ENCODE assay signal across 8 cellular contexts in the genomic region with DNA sequence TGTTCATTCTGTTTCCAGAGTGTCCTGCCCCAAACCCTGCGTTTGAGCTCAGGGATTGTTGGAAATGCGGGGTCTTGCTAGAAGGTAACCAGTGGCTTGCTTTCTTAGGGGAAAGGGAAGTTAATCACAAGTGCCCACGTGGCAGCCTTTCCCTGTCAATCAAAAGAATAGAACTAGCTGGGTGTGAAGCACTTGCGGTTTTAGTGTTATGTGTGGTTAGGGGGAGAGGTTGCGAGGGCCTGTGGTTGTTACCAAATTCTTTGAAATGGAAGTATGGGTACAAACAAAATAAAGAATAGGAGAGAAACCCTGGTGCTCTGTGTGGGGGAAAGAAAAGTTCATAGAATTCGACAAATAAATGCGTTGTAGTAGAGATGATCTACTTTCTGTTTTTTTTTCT.
DNase-seq lines count a peak whose midpoint lies in the region; ATAC-seq and TF ChIP-seq lines count a peak whose summit lies in the region.

No MANE protein-coding gene starts in this region.

- intact Hi-C loops in CD4-positive, alpha-beta memory T cell (cut with micrococcal nuclease) = loop anchor here (1.0 to 10.0 kb wide), 7 partner anchors 9 to 1922 kb away; partner anchors contain the start of genes FNDC3B, PHC3 and TNIK
- intact Hi-C loops in activated CD4-positive, alpha-beta memory T cell treated with anti-CD3 and anti-CD28 coated beads for 36 hours (cut with micrococcal nuclease) = loop anchor here (1.0 to 2.0 kb wide), 10 partner anchors 12 to 485 kb away; partner anchors contain the start of genes FNDC3B and TNFSF10

- peaks cover 0 to 4% of the 10 kb centered on the region in 2 donors for H3K36me3 Mint-ChIP-seq in CD4-positive, alpha-beta memory T cell
- no peaks in the 10 kb centered on the region for H3K36me3 Mint-ChIP-seq in activated CD4-positive, alpha-beta memory T cell treated with anti-CD3 and anti-CD28 coated beads for 36 hours

- H3K9me3 Mint-ChIP-seq in CD4-positive, alpha-beta memory T cell = peaks cover 0 to 2% (median 0%) of the 10 kb centered on the region in 8 donors
- no peaks in the 10 kb centered on the region for H3K9me3 Mint-ChIP-seq in activated CD4-positive, alpha-beta memory T cell treated with anti-CD3 and anti-CD28 coated beads for 36 hours

- peak overlapping the region; percentile 76 to 91 (median 81) for H3K4me3 Mint-ChIP-seq in CD4-positive, alpha-beta memory T cell
- H3K4me3 Mint-ChIP-seq in activated CD4-positive, alpha-beta memory T cell treated with anti-CD3 and anti-CD28 coated beads for 36 hours = peak overlapping the region; percentile 59

- ATAC-seq in GM21576 (IDR thresholded peaks at IDR 0.05; ENCODE audit: unreplicated experiment) = peak; percentile 45

- H2AFZ ChIP-seq in KMS-11 (ENCODE audit: low read depth) = no peak overlapping the region

- TF ChIP-seq CTCF in KMS-11 (conservative IDR thresholded peaks at IDR 0.05; ENCODE audit: low read depth, low read length) (no peak), cardiac muscle cell (IDR thresholded peaks at IDR 0.05; ENCODE audit: low read depth, low read length) (no peak)

- no peaks in the 10 kb centered on the region for H3K36me3 ChIP-seq in CD4-positive, alpha-beta memory T cell (ENCODE audit: insufficient read depth, low read length)
- H3K36me3 ChIP-seq in KMS-11 (ENCODE audit: insufficient read depth) = no peaks in the 10 kb centered on the region
- H3K36me3 ChIP-seq in cardiac muscle cell = no peaks in the 10 kb centered on the region
- H3K36me3 ChIP-seq in H7 (replicated peaks; ENCODE audit: control insufficient read depth, insufficient read depth, low read length) = no peaks in the 10 kb centered on the region

- no peaks in the 10 kb centered on the region for H3K27me3 ChIP-seq in CD4-positive, alpha-beta memory T cell (ENCODE audit: insufficient read depth, low read length)
- H3K27me3 ChIP-seq in KMS-11 (ENCODE audit: insufficient read depth, low read depth) (no peaks in the 10 kb centered on the region), cardiac muscle cell (no peaks in the 10 kb centered on the region), H7 (ENCODE audit: control insufficient read depth, insufficient read depth, low read length) (no peaks in the 10 kb centered on the region)

- H3K4me1 Mint-ChIP-seq in CD4-positive, alpha-beta memory T cell = peaks cover 67 to 85% (median 78%) of the 10 kb centered on the region in 4 donors
- H3K4me1 Mint-ChIP-seq in activated CD4-positive, alpha-beta memory T cell treated with anti-CD3 and anti-CD28 coated beads for 36 hours (ENCODE audit: low read depth) = peaks cover 72% of the 10 kb centered on the region

- no peaks in the 10 kb centered on the region for H4K20me1 ChIP-seq in KMS-11 (ENCODE audit: insufficient read depth)

- H3K9ac ChIP-seq in KMS-11 = peak overlapping the region; percentile 46

- peak overlapping the region; percentile 1 to 56 for H3K4me3 ChIP-seq in CD4-positive, alpha-beta memory T cell (ENCODE audit: low read length in 2 of 2)
- H3K4me3 ChIP-seq in KMS-11 (IDR thresholded peaks at IDR 0.05; ENCODE audit: insufficient read depth, low read depth, low read length) (no peak overlapping the region), cardiac muscle cell (no peak overlapping the region), H7 (ENCODE audit: insufficient read depth, low read depth, low read length) (no peak overlapping the region)

- H3K27me3 Mint-ChIP-seq in CD4-positive, alpha-beta memory T cell = no peaks in the 10 kb centered on the region
- H3K27me3 Mint-ChIP-seq in activated CD4-positive, alpha-beta memory T cell treated with anti-CD3 and anti-CD28 coated beads for 36 hours = no peaks in the 10 kb centered on the region

- peaks cover 91% of the 10 kb centered on the region for H3K79me2 ChIP-seq in KMS-11 (ENCODE audit: insufficient read depth, low read depth)

- H3K4me1 ChIP-seq in CD4-positive, alpha-beta memory T cell (ENCODE audit: insufficient read depth, low read length) = peaks cover 82% of the 10 kb centered on the region
- H3K4me1 ChIP-seq in KMS-11 (ENCODE audit: low read depth, poor library complexity, severe bottlenecking) (peaks cover 87% of the 10 kb centered on the region), cardiac muscle cell (ENCODE audit: low read depth) (peaks cover 52% of the 10 kb centered on the region)

- peak overlapping the region; percentile 88 to 97 (median 94) for H3K27ac Mint-ChIP-seq in CD4-positive, alpha-beta memory T cell
- peak overlapping the region; percentile 89 for H3K27ac Mint-ChIP-seq in activated CD4-positive, alpha-beta memory T cell treated with anti-CD3 and anti-CD28 coated beads for 36 hours

- POLR2A ChIA-PET in CD4-positive, alpha-beta memory T cell (lab: Charles Lee; ENCODE audit: partially characterized antibody) = interaction anchor here (0.6 to 3.4 kb wide), 14 partner anchors 10 to 676 kb away, joined by 3 to 37 read pairs (median 6); partner anchors contain the start of genes FNDC3B and TNFSF10
- POLR2A ChIA-PET in activated CD4-positive, alpha-beta memory T cell treated with anti-CD3 and anti-CD28 coated beads for 36 hours (lab: Charles Lee) = interaction anchor here (1.0 to 2.4 kb wide), 9 partner anchors 19 to 226 kb away, joined by 3 to 9 read pairs (median 3); partner anchors contain the start of gene FNDC3B

- CTCF ChIA-PET in CD4-positive, alpha-beta memory T cell (lab: Charles Lee; ENCODE audit: partially characterized antibody) = interaction anchor here (0.7 to 2.7 kb wide), 12 partner anchors 9 to 864 kb away, joined by 3 to 18 read pairs (median 4); partner anchors contain the start of gene FNDC3B
- CTCF ChIA-PET in activated CD4-positive, alpha-beta memory T cell treated with anti-CD3 and anti-CD28 coated beads for 36 hours (lab: Charles Lee) = interaction anchor here (0.7 to 2.6 kb wide), 10 partner anchors 12 to 234 kb away, joined by 3 to 14 read pairs (median 7); partner anchors contain the start of gene FNDC3B

- H3K4me2 ChIP-seq in KMS-11 = peak overlapping the region; percentile 91

- peak overlapping the region; percentile 42 for H3K27ac ChIP-seq in CD4-positive, alpha-beta memory T cell (ENCODE audit: low read depth, low read length)
- H3K27ac ChIP-seq in KMS-11 = peak overlapping the region; percentile 96
- H3K27ac ChIP-seq in cardiac muscle cell = peak overlapping the region; percentile 60

- H3K9me3 ChIP-seq in CD4-positive, alpha-beta memory T cell (ENCODE audit: control insufficient read depth in 1 of 2, low read length in 2 of 2) = no peaks in the 10 kb centered on the region
- H3K9me3 ChIP-seq in cardiac muscle cell (ENCODE audit: low read depth) = no peaks in the 10 kb centered on the region

- peak; percentile 83 to 84 (median 84) for DNase-seq in CD4-positive, alpha-beta memory T cell
- peak; percentile 74 for DNase-seq in activated CD4-positive, alpha-beta memory T cell treated with anti-CD3 and anti-CD28 coated beads for 36 hours
- peak; percentile 20 to 50 for DNase-seq in cardiac muscle cell (ENCODE audit: low read depth in 1 of 2, low spot score in 1 of 2)
- DNase-seq in stimulated activated CD4-positive, alpha-beta T cell treated with anti-CD3 and anti-CD28 coated beads, Interleukin-4, amount 100 ng/mL, for 1 hour = peak; percentile 30
- DNase-seq in NCI-H446 (lab: John Stamatoyannopoulos, UW) = no peak
- DNase-seq in H7 = no peak

Comparison
In these comparisons a context has a peak if more than half of its experiments do, and no peak if none do; other contexts are left out.
1. DNase-seq: peak in CD4-positive, alpha-beta memory T cell (5 of 5), activated CD4-positive, alpha-beta memory T cell treated with anti-CD3 and anti-CD28 coated beads for 36 hours (single experiment), cardiac muscle cell (2 of 2) and stimulated activated CD4-positive, alpha-beta T cell treated with anti-CD3 and anti-CD28 coated beads, Interleukin-4, amount 100 ng/mL, for 1 hour (single experiment); none in NCI-H446 (0 of 2) and H7 (single experiment).
2. H3K27ac ChIP-seq: peak in every context shown above with its lines; median percentile 96 in KMS-11; 60 in cardiac muscle cell; 42 in CD4-positive, alpha-beta memory T cell.
3. H3K4me3 ChIP-seq: peak in CD4-positive, alpha-beta memory T cell (2 of 2); none in KMS-11 (single experiment), cardiac muscle cell (single experiment) and H7 (single experiment).